ENCODE assay signal across 1 cellular context in genomic region chr6:83430606-83431544, GRCh38.
TF ChIP-seq lines count a peak whose summit lies in the region.

ME1 (minus strand) TSS chr6:83431051; CDS start chr6:83430954, 97 bp downstream.

TF ChIP-seq in K562, 482 proteins besides CTCF, POLR2A, EP300 and RAD21 (continued from another document and continues in another):
- peak; percentile 69 for TF ChIP-seq TAF1 (IDR thresholded peaks at IDR 0.05; ENCODE audit: control insufficient read depth, extremely low read depth, insufficient read depth, low read length, severe bottlenecking)
- TF ChIP-seq MYC (IDR thresholded peaks at IDR 0.05; ENCODE audit: low read depth, low read length), result peak; percentile 62; the same call in 1 of the 2 replicates
- TF ChIP-seq MYC (CRISPR knock-in tag; IDR thresholded peaks at IDR 0.05; ENCODE audit: borderline replicate concordance, low read depth), result peak; percentile 59; the same call in 1 of the 2 replicates
- no peak for TF ChIP-seq FOXP4 (CRISPR knock-in tag; IDR thresholded peaks at IDR 0.05; ENCODE audit: borderline replicate concordance)
- no peak for TF ChIP-seq ZNF75A (CRISPR knock-in tag; IDR thresholded peaks at IDR 0.05)
- TF ChIP-seq BRD9 (IDR thresholded peaks at IDR 0.05; ENCODE audit: low read depth, partially characterized antibody), result no peak
- TF ChIP-seq NR4A1 (CRISPR knock-in tag; IDR thresholded peaks at IDR 0.05), result 0 out of 2 replicates have a peak, but pooled peaks have one; percentile 60
- TF ChIP-seq NR4A1 (tag; IDR thresholded peaks at IDR 0.05), result no peak
- TF ChIP-seq UBTF (IDR thresholded peaks at IDR 0.05; ENCODE audit: borderline replicate concordance in 1 of 2, low read depth in 2 of 2, low read length in 2 of 2), result peak in 1 of 2 experiments; percentile 49; a peak in 1 of 4 replicates
- TF ChIP-seq ZBTB26 (CRISPR knock-in tag; IDR thresholded peaks at IDR 0.05), result no peak
- peak; percentile 23; the same call in 1 of the 2 replicates for TF ChIP-seq NBN (IDR thresholded peaks at IDR 0.05; ENCODE audit: low read depth)
- TF ChIP-seq ZNF592 (IDR thresholded peaks at IDR 0.05), result peak; percentile 44
- TF ChIP-seq MCM2 (IDR thresholded peaks at IDR 0.05; ENCODE audit: low read depth), result no peak
- TF ChIP-seq NR2F6 (CRISPR knock-in tag; IDR thresholded peaks at IDR 0.05), result no peak
- no peak for TF ChIP-seq CHD7 (IDR thresholded peaks at IDR 0.05; ENCODE audit: low read depth, low read length)
- no peak for TF ChIP-seq ZNF609 (CRISPR knock-in tag; IDR thresholded peaks at IDR 0.05; ENCODE audit: borderline replicate concordance)
- 0 out of 2 replicates have a peak, but pooled peaks have one; percentile 25 for TF ChIP-seq E2F1 (CRISPR knock-in tag; IDR thresholded peaks at IDR 0.05)
- TF ChIP-seq FOXA3 (CRISPR knock-in tag; conservative IDR thresholded peaks at IDR 0.05 in 1 of 2, IDR thresholded peaks at IDR 0.05 in 1 of 2), result no peak
- no peak for TF ChIP-seq HEY1 (CRISPR knock-in tag; IDR thresholded peaks at IDR 0.05; ENCODE audit: borderline replicate concordance)
- TF ChIP-seq GATA2 (CRISPR knock-in tag; IDR thresholded peaks at IDR 0.05), result no peak
- no peak for TF ChIP-seq NR3C1 (CRISPR knock-in tag; IDR thresholded peaks at IDR 0.05)
- TF ChIP-seq TAF15 (IDR thresholded peaks at IDR 0.05; ENCODE audit: low read depth, low read length), result no peak
- no peak for TF ChIP-seq ZNF444 (CRISPR knock-in tag; IDR thresholded peaks at IDR 0.05)
